Comparison of ENCODE assay signal across 8 cellular contexts in the genomic region with DNA sequence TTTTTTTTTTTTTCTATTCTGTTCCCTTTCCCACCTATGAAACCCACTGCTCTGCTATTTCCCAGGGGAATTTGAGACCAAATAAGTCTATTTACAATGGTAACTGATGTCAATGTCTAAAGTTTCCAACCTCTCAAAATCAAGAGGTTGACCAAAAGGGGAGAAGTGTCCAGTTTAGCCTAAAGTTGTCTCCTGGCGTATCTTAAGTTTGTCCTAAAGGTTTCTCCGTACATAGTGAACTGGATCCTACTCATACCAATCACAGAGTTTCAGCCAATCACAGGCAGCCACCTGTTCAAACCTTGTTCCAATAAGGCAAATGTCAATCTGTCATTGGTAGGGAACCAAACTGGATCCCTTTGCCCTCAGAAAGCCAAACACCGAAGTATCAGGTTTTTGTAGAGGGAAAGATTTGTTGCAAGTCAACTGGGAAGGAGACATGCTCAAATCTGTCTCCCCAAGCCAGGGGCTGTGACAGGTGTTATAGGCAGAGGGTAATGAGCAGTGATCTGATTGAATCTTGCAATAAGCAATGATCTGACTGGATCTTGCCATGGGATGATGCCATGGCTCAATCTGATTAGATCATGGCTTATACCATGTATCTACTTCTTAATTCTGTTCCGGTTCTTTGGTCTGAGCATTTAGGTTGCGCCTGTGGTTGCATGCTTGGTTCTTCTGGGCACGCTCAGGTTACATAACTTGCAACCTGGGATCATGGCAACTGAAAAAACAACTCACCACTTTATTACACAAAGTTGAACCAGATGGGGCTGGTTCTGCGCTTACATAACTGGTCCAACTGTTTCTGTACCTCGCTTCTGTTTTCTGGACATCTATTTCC. TPM values are rescaled to one million over a fixed set of nuclear protein-coding genes. Genes with fewer than 3 reads are reported as not detected.
DNase-seq lines count a peak whose midpoint lies in the region; ATAC-seq lines count a peak whose summit lies in the region.

No MANE protein-coding gene starts in this region.

- H3K4me3 ChIP-seq in iPS-18a (ENCODE audit: low read length) (peak overlapping the region; percentile 63), skeletal muscle satellite cell (ENCODE audit: low read length) (peak overlapping the region; percentile 91)

- H3K27me3 ChIP-seq in iPS-18a (ENCODE audit: control insufficient read depth, insufficient read depth, low read length) (no peaks in the 10 kb centered on the region), skeletal muscle satellite cell (ENCODE audit: control insufficient read depth, insufficient read depth, low read length) (peaks cover 5% of the 10 kb centered on the region)

- WGBS in adipose tissue, 3 donors = 63 to 69% (median 66%) methylated on average over 8 of the region's 8 CpGs

- H3K27ac ChIP-seq in adipose tissue (ENCODE audit: low read depth, low read length) = peak overlapping the region; percentile 94
- H3K27ac ChIP-seq in iPS-18a (ENCODE audit: low read length) = no peak overlapping the region

- H3K9me3 ChIP-seq in iPS-18a (ENCODE audit: control insufficient read depth, low read depth, low read length) (no peaks in the 10 kb centered on the region), skeletal muscle satellite cell (replicated peaks; ENCODE audit: low read length) (no peaks in the 10 kb centered on the region)

- H3K9ac ChIP-seq in iPS-18a (ENCODE audit: low read length) (peak overlapping the region; percentile 33), skeletal muscle satellite cell (ENCODE audit: low read depth, low read length) (peak overlapping the region; percentile 94)

- no peak for ATAC-seq in HG02973 (IDR thresholded peaks at IDR 0.05; ENCODE audit: unreplicated experiment)

- peak overlapping the region; percentile 97 for H3K4me2 ChIP-seq in skeletal muscle satellite cell (ENCODE audit: low read length)

- H3K36me3 ChIP-seq in iPS-18a (ENCODE audit: control insufficient read depth, low read depth, low read length) (no peaks in the 10 kb centered on the region), skeletal muscle satellite cell (ENCODE audit: insufficient read depth, low read length) (peaks cover 6% of the 10 kb centered on the region)

- DNase-seq in stimulated activated CD4-positive, alpha-beta T cell treated with anti-CD3 and anti-CD28 coated beads, Interleukin-15, amount 100 ng/mL, for 24 hours = peak; percentile 44
- no peak for DNase-seq in stimulated activated CD4-positive, alpha-beta T cell treated with anti-CD3 and anti-CD28 coated beads, Interleukin-4, amount 100 ng/mL, for 4 hours
- peak; percentile 40 to 73 for DNase-seq in NCI-H524 (lab: John Stamatoyannopoulos, UW)
- DNase-seq in NCI-H1048 (lab: John Stamatoyannopoulos, UW) = no peak

- H3K4me1 ChIP-seq in iPS-18a (ENCODE audit: control insufficient read depth, low read depth, low read length) (peaks cover 11% of the 10 kb centered on the region), skeletal muscle satellite cell (ENCODE audit: control insufficient read depth, insufficient read depth, low read length) (peaks cover 31% of the 10 kb centered on the region)

RNA-seq across cellular contexts. Expression of a gene that starts 1.1 kb away (rescaled TPM):
- polyA plus RNA-seq in adipose tissue = 10 to 100 TPM; 14.2 to 17.6 (median 15.2) TPM
- 10.0 and 10.6 TPM in 2 replicates for total RNA-seq in skeletal muscle satellite cell (2012; rRNA removed)

RNA-seq across cellular contexts. Expression of a gene that starts 41.0 kb away (rescaled TPM):
- polyA plus RNA-seq in adipose tissue = 1,000 to 10,000 TPM in 1 of 3 donors, 100 to 1,000 TPM in 1, 1 to 10 TPM in 1; 1.6 to 4,252 (median 517) TPM
- total RNA-seq in skeletal muscle satellite cell (2012; rRNA removed) = not detected in 2 replicates

RNA-seq across cellular contexts. Expression of a gene that starts 59.8 kb away (rescaled TPM):
- 1,000 to 10,000 TPM in 1 of 3 donors, 100 to 1,000 TPM in 1, 1 to 10 TPM in 1; 2.1 to 3,314 (median 221) TPM for polyA plus RNA-seq in adipose tissue
- total RNA-seq in skeletal muscle satellite cell (2012; rRNA removed) = not detected in 2 replicates

Comparison
In these comparisons a context has a peak if more than half of its experiments do, and no peak if none do; other contexts are left out.
1. DNase-seq: peak in stimulated activated CD4-positive, alpha-beta T cell treated with anti-CD3 and anti-CD28 coated beads, Interleukin-15, amount 100 ng/mL, for 24 hours (single experiment) and NCI-H524 (2 of 2); none in stimulated activated CD4-positive, alpha-beta T cell treated with anti-CD3 and anti-CD28 coated beads, Interleukin-4, amount 100 ng/mL, for 4 hours (0 of 2) and NCI-H1048 (single experiment).